ENCODE assay signal across 8 cellular contexts in the genomic region with DNA sequence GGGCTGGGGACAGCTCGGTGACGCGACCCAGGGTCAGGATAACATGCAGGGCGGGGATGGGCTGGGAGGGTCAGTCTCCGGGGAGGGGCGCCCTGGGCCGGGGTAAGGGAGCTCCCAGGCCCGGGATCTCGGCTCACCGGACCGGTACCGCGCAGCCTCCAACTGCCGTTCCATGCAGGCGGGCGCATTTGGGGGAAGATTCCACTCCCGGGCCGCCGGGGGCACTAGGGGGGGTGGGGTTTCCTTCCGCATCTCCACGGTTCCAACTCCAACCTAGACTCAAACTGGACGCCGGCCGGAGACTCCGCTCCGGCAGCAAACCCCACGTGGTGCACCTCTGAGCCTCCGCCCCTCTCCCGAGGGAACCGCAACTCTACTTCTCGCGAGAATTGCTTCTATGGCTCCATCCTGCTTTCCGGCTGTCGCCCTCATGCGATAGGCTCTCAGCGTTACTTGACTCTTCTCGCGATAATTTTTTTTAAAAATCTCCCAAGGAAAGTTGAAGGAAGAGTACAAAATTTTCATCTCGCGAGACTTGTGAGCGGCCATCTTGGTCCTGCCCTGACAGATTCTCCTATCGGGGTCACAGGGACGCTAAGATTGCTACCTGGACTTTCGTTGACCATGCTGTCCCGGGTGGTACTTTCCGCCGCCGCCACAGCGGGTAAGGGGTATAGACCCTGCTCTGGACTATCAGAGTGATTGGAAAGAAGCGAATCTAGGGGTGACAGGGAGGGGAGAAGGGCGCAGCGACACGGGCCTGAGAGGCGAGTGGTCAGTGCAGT. TPM values are rescaled to one million over a fixed set of nuclear protein-coding genes. Genes with fewer than 3 reads are reported as not detected.
DNase-seq lines count a peak whose midpoint lies in the region; ATAC-seq, FAIRE-seq and TF ChIP-seq lines count a peak whose summit lies in the region.

A gene with protein sequence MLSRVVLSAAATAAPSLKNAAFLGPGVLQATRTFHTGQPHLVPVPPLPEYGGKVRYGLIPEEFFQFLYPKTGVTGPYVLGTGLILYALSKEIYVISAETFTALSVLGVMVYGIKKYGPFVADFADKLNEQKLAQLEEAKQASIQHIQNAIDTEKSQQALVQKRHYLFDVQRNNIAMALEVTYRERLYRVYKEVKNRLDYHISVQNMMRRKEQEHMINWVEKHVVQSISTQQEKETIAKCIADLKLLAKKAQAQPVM (plus strand): TSS at position 547 of the 785 bp plus-strand sequence. CDS start 78 bp downstream, at position 625.
A gene (minus strand): TSS at position 339 of the 785 bp plus-strand sequence. CDS start 87 bp downstream, at position 252.

- H3K36me3 ChIP-seq in kidney (ENCODE audit: control insufficient read depth in 1 of 2, insufficient read depth in 2 of 2, low read length in 2 of 2) = peaks cover under 1 to 6% of the 10 kb centered on the region in 2 donors

- peak; percentile 96 for ATAC-seq in HG03442 (IDR thresholded peaks at IDR 0.05; ENCODE audit: unreplicated experiment)
- ATAC-seq in activated CD4-positive, alpha-beta T cell treated with anti-CD3 and anti-CD28 coated beads for 36 hours = peak; percentile 98

- H3K36me3 Mint-ChIP-seq in activated CD4-positive, alpha-beta T cell treated with anti-CD3 and anti-CD28 coated beads for 36 hours (ENCODE audit: low read depth) = peaks cover 52% of the 10 kb centered on the region

- H3K9me3 ChIP-seq in kidney (ENCODE audit: control insufficient read depth in 1 of 2, low read length in 2 of 2) = no peaks in the 10 kb centered on the region

- CTCF ChIA-PET in activated CD4-positive, alpha-beta T cell treated with anti-CD3 and anti-CD28 coated beads for 36 hours (lab: Charles Lee) = interaction anchor here (0.5 to 2.7 kb wide), 5 partner anchors 31 to 386 kb away, joined by 3 to 13 read pairs (median 3); no protein-coding TSS in a partner anchor

- H3K27ac Mint-ChIP-seq in activated CD4-positive, alpha-beta T cell treated with anti-CD3 and anti-CD28 coated beads for 36 hours = peak within 1 kb of the TSS; percentile 98

- peaks cover 79% of the 10 kb centered on the region for H3K4me1 Mint-ChIP-seq in activated CD4-positive, alpha-beta T cell treated with anti-CD3 and anti-CD28 coated beads for 36 hours

- H3K9ac ChIP-seq in kidney (ENCODE audit: low read length in 2 of 2) = peak within 1 kb of the TSS; percentile 89 to 97

- H3K27ac ChIP-seq in kidney (ENCODE audit: low read depth in 2 of 2, low read length in 2 of 2) = peak within 1 kb of the TSS; percentile 81 to 84

- no peaks in the 10 kb centered on the region for H3K9me3 Mint-ChIP-seq in activated CD4-positive, alpha-beta T cell treated with anti-CD3 and anti-CD28 coated beads for 36 hours (ENCODE audit: low read depth)

- no peaks in the 10 kb centered on the region for H3K27me3 Mint-ChIP-seq in activated CD4-positive, alpha-beta T cell treated with anti-CD3 and anti-CD28 coated beads for 36 hours

- peak within 1 kb of the TSS; percentile 99 for H3K4me3 Mint-ChIP-seq in activated CD4-positive, alpha-beta T cell treated with anti-CD3 and anti-CD28 coated beads for 36 hours

- FAIRE-seq in kidney (lab: Jason Lieb, UNC) = peak; percentile 95

- POLR2A ChIA-PET in activated CD4-positive, alpha-beta T cell treated with anti-CD3 and anti-CD28 coated beads for 36 hours (lab: Charles Lee) = interaction anchor here (0.9 kb wide), 1 partner anchor 58 kb away, joined by 3 read pairs; no protein-coding TSS in a partner anchor

- H3K4me1 ChIP-seq in kidney (ENCODE audit: control insufficient read depth in 1 of 2, insufficient read depth in 1 of 2, low read depth in 1 of 2, low read length in 2 of 2) = peaks cover 5 to 11% of the 10 kb centered on the region in 2 donors

- H3K4me3 ChIP-seq in choroid plexus epithelial cell (ENCODE audit: low read depth, low read length) (peak within 1 kb of the TSS; percentile 98), kidney (ENCODE audit: low read length in 2 of 2) (peak within 1 kb of the TSS; percentile 94)

- peak; percentile 98 for DNase-seq in Ammon's horn (ENCODE audit: low spot score)
- peak; percentile 93 for DNase-seq in GM19238 (ENCODE audit: insufficient read length, low spot score)
- DNase-seq in NCI-H524 (lab: John Stamatoyannopoulos, UW) = peak; percentile 95 to 99
- DNase-seq in activated CD4-positive, alpha-beta T cell treated with anti-CD3 and anti-CD28 coated beads for 36 hours = peak; percentile 94
- peak; percentile 99 for DNase-seq in choroid plexus epithelial cell (ENCODE audit: low read depth)
- DNase-seq in kidney = peak; percentile 98
- DNase-seq in stimulated activated CD4-positive, alpha-beta T cell treated with anti-CD3 and anti-CD28 coated beads, Interleukin-15, amount 100 ng/mL, for 24 hours = peak; percentile 92

- no peak for TF ChIP-seq CTCF in choroid plexus epithelial cell (conservative IDR thresholded peaks at IDR 0.05; ENCODE audit: low read depth, low read length)
- no peak for TF ChIP-seq CTCF in kidney (IDR thresholded peaks at IDR 0.05; ENCODE audit: borderline replicate concordance, extremely low read depth, insufficient read depth)

- intact Hi-C loops in activated CD4-positive, alpha-beta T cell treated with anti-CD3 and anti-CD28 coated beads for 36 hours (cut with DNase I, micrococcal nuclease) = loop anchor here (1.0 to 5.0 kb wide), 14 partner anchors 22 to 1168 kb away; a partner anchor contains a TSS
- intact Hi-C loops in kidney (cut with DNase I) = no loop called here

RNA-seq across cellular contexts. Expression of the first gene that starts in this region (rescaled TPM):
- 100 to 1,000 TPM; 292 to 301 TPM for total RNA-seq in activated CD4-positive, alpha-beta T cell treated with anti-CD3 and anti-CD28 coated beads for 36 hours
- total RNA-seq in kidney = 207 TPM
- polyA plus RNA-seq in kidney (ENCODE audit: insufficient read depth, low read depth, low replicate concordance) = 791 TPM

RNA-seq across cellular contexts. Expression of the second gene that starts in this region (rescaled TPM):
- total RNA-seq in activated CD4-positive, alpha-beta T cell treated with anti-CD3 and anti-CD28 coated beads for 36 hours = 10 to 100 TPM; 42.5 to 53.6 TPM
- total RNA-seq in kidney = 26.5 TPM
- polyA plus RNA-seq in kidney (ENCODE audit: insufficient read depth, low read depth, low replicate concordance) = 28.2 TPM

Comparison
In these comparisons a context has a peak if more than half of its experiments do, and no peak if none do; other contexts are left out.
1. Peak in every context shown above with its lines: DNase-seq, ATAC-seq, H3K4me3 ChIP-seq and H3K27ac ChIP-seq.